In genomic region chr5:91420879-91421278, GRCh38 we compare ENCODE assay signal across 27 cellular contexts.
"Had no signal": no experiment of that assay in that cellular context is flagged by ENCODE, and none has a peak within 500 bp of the region (broad histone marks: within the 10 kb centered on the region; RNA-seq: fewer than 3 reads in every experiment).

No MANE protein-coding gene starts in this region.

- H3K36me3 Mint-ChIP-seq: natural killer cell treated with Interleukin-12 subunit alpha and Interleukin-12 subunit beta and Interleukin-15 and Interleukin-18, amount 100 ng/mL, for 72 hours had no signal

- DNase-seq: activated CD4-positive, alpha-beta memory T cell treated with anti-CD3 and anti-CD28 coated beads, Interleukin-2, amount 10 ng/mL, durations not matched to agents 7 days and 5 days; activated CD4-positive, alpha-beta T cell treated with anti-CD3 and anti-CD28 coated beads for 1 hour; activated CD4-positive, alpha-beta T cell treated with anti-CD3 and anti-CD28 coated beads, Interleukin-2, amount 10 ng/mL, durations not matched to agents 7 days and 5 days; activated gamma-delta T cell treated with Interleukin-2 at 50 U/mL for 16 hours; activated naive CD4-positive, alpha-beta T cell treated with anti-CD3 and anti-CD28 coated beads, Interleukin-2, amount 50 U/mL, for 16 hours; activated naive CD8-positive, alpha-beta T cell treated with anti-CD3 and anti-CD28 coated beads, Interleukin-2, amount 50 U/mL, for 24 hours; activated T-cell treated with anti-CD3 and anti-CD28 coated beads, Interleukin-2, amount 50 U/mL, for 4 hours; central memory CD4-positive, alpha-beta T cell; dermis blood vessel endothelial cell; effector CD4-positive, alpha-beta T cell; left ventricle myocardium inferior; mucosa of descending colon; ovary; right lobe of liver; stimulated activated CD4-positive, alpha-beta T cell treated with anti-CD3 and anti-CD28 coated beads, Interleukin-12 subunit alpha, Interleukin-12 subunit beta, amount 100 ng/mL, for 4 hours; stimulated activated CD4-positive, alpha-beta T cell treated with anti-CD3 and anti-CD28 coated beads, Interleukin-4, amount 100 ng/mL, for 1 hour; stimulated activated naive CD8-positive, alpha-beta T cell treated with anti-CD3 and anti-CD28 coated beads, Interleukin-15, Interleukin-2, amounts not matched to agents 100 U/mL and 50 U/mL, for 24 hours; T1000; testis; transverse colon had no signal

- H3K27ac ChIP-seq: breast epithelium, left ventricle myocardium inferior, neutrophil, ovary, right lobe of liver, skin epidermis, testis, transverse colon had no signal

- H3K9me3 ChIP-seq: breast epithelium, left ventricle myocardium inferior, mucosa of descending colon, neutrophil, ovary, right lobe of liver, testis, transverse colon had no signal

- H3K4me3 ChIP-seq: breast epithelium, left ventricle myocardium inferior, lung, mucosa of descending colon, ovary, right lobe of liver, skin epidermis, testis, transverse colon had no signal

- H3K4me1 ChIP-seq: breast epithelium, left ventricle myocardium inferior, testis had no signal

- H3K9me3 Mint-ChIP-seq: activated CD4-positive, alpha-beta memory T cell treated with anti-CD3 and anti-CD28 coated beads, Interleukin-2, amount 10 ng/mL, durations not matched to agents 7 days and 5 days; activated CD4-positive, alpha-beta T cell treated with anti-CD3 and anti-CD28 coated beads, Interleukin-2, amount 10 ng/mL, durations not matched to agents 7 days and 5 days; activated naive CD8-positive, alpha-beta T cell treated with anti-CD3 and anti-CD28 coated beads, Interleukin-2, amount 50 U/mL, for 24 hours; activated T-cell treated with anti-CD3 and anti-CD28 coated beads, Interleukin-2, amount 50 U/mL, for 4 hours; activated T-helper 17 cell treated with anti-CD3 and anti-CD28 coated beads, Interleukin-2, amount 50 U/mL, for 72 hours; natural killer cell treated with Interleukin-12 subunit alpha and Interleukin-12 subunit beta and Interleukin-15 and Interleukin-18, amount 100 ng/mL, for 72 hours had no signal

- H3K27me3 Mint-ChIP-seq: activated naive CD8-positive, alpha-beta T cell treated with anti-CD3 and anti-CD28 coated beads, Interleukin-2, amount 50 U/mL, for 24 hours; activated T-helper 17 cell treated with anti-CD3 and anti-CD28 coated beads, Interleukin-2, amount 50 U/mL, for 72 hours; natural killer cell treated with Interleukin-12 subunit alpha and Interleukin-12 subunit beta and Interleukin-15 and Interleukin-18, amount 100 ng/mL, for 72 hours; progenitor cell of endocrine pancreas had no signal

- H3K36me3 ChIP-seq: breast epithelium, left ventricle myocardium inferior, neutrophil, ovary, right lobe of liver, transverse colon had no signal

- H3K4me1 Mint-ChIP-seq: activated T-helper 17 cell treated with anti-CD3 and anti-CD28 coated beads, Interleukin-2, amount 50 U/mL, for 72 hours had no signal

- H3K27me3 ChIP-seq: breast epithelium, neutrophil, ovary, right lobe of liver, testis, transverse colon had no signal

- H3K4me3 Mint-ChIP-seq: activated CD4-positive, alpha-beta memory T cell treated with anti-CD3 and anti-CD28 coated beads, Interleukin-2, amount 10 ng/mL, durations not matched to agents 7 days and 5 days; activated CD4-positive, alpha-beta T cell treated with anti-CD3 and anti-CD28 coated beads, Interleukin-2, amount 10 ng/mL, durations not matched to agents 7 days and 5 days; activated naive CD8-positive, alpha-beta T cell treated with anti-CD3 and anti-CD28 coated beads, Interleukin-2, amount 50 U/mL, for 24 hours; activated T-cell treated with anti-CD3 and anti-CD28 coated beads, Interleukin-2, amount 50 U/mL, for 4 hours; activated T-helper 17 cell treated with anti-CD3 and anti-CD28 coated beads, Interleukin-2, amount 50 U/mL, for 72 hours; natural killer cell treated with Interleukin-12 subunit alpha and Interleukin-12 subunit beta and Interleukin-15 and Interleukin-18, amount 100 ng/mL, for 72 hours had no signal

- ATAC-seq: activated naive CD8-positive, alpha-beta T cell treated with anti-CD3 and anti-CD28 coated beads, Interleukin-2, amount 50 U/mL, for 24 hours; activated T-cell treated with anti-CD3 and anti-CD28 coated beads, Interleukin-2, amount 50 U/mL, for 4 hours; activated T-helper 17 cell treated with anti-CD3 and anti-CD28 coated beads, Interleukin-2, amount 50 U/mL, for 72 hours; mucosa of descending colon; natural killer cell treated with Interleukin-12 subunit alpha and Interleukin-12 subunit beta and Interleukin-15 and Interleukin-18, amount 100 ng/mL, for 72 hours; right lobe of liver; stimulated activated naive CD8-positive, alpha-beta T cell treated with anti-CD3 and anti-CD28 coated beads, Interleukin-15, Interleukin-2, amounts not matched to agents 100 U/mL and 50 U/mL, for 24 hours had no signal

- H3K27ac Mint-ChIP-seq: activated CD4-positive, alpha-beta memory T cell treated with anti-CD3 and anti-CD28 coated beads, Interleukin-2, amount 10 ng/mL, durations not matched to agents 7 days and 5 days; activated CD4-positive, alpha-beta T cell treated with anti-CD3 and anti-CD28 coated beads, Interleukin-2, amount 10 ng/mL, durations not matched to agents 7 days and 5 days; activated naive CD8-positive, alpha-beta T cell treated with anti-CD3 and anti-CD28 coated beads, Interleukin-2, amount 50 U/mL, for 24 hours; activated T-helper 17 cell treated with anti-CD3 and anti-CD28 coated beads, Interleukin-2, amount 50 U/mL, for 72 hours; natural killer cell treated with Interleukin-12 subunit alpha and Interleukin-12 subunit beta and Interleukin-15 and Interleukin-18, amount 100 ng/mL, for 72 hours; progenitor cell of endocrine pancreas had no signal
